ENCODE assay signal across 12 cellular contexts in genomic region chr20:63847374-63848002, GRCh38. TPM values are rescaled to one million over a fixed set of nuclear protein-coding genes. Genes with fewer than 3 reads are reported as not detected.
A peak's percentile ranks its signal among the peaks of the same experiment; 100 is the strongest.
DNase-seq lines count a peak whose midpoint lies in the region; ATAC-seq and TF ChIP-seq lines count a peak whose summit lies in the region.
"Had no signal": no experiment of that assay in that cellular context is flagged by ENCODE, and none has a peak within 500 bp of the region (broad histone marks: within the 10 kb centered on the region; RNA-seq: fewer than 3 reads in every experiment).

No MANE protein-coding gene starts in this region.

- H3K36me3 ChIP-seq in HUES6 (ENCODE audit: control insufficient read depth, insufficient read depth, low read length), result no peaks in the 10 kb centered on the region
- H3K36me3 ChIP-seq in spleen, result no peaks in the 10 kb centered on the region

- H3K27ac ChIP-seq in HUES6 (ENCODE audit: low read depth, low read length), result peak overlapping the region; percentile 69
- peak overlapping the region; percentile 32 to 86 (median 78) for H3K27ac ChIP-seq in spleen

- H3K4me1 ChIP-seq in HUES6 (ENCODE audit: control insufficient read depth, insufficient read depth, low read length), result peaks cover 28% of the 10 kb centered on the region
- peaks cover 18 to 71% (median 50%) of the 10 kb centered on the region in 6 donors for H3K4me1 ChIP-seq in spleen

- intact Hi-C loops in spleen (cut with DNase I; ENCODE audit: low total_unique reads), result no loop called here

- peak overlapping the region; percentile 6; the same call in 1 of the 2 replicates for H3K4me3 ChIP-seq in HUES6 (ENCODE audit: low read depth, low read length)
- no peak overlapping the region for H3K4me3 ChIP-seq in spleen
- H3K4me3 ChIP-seq: smooth muscle cell had no signal

- peak overlapping the region; percentile 14 for H3K9ac ChIP-seq in HUES6 (ENCODE audit: low read length)

- peak; percentile 41 for DNase-seq in amniotic epithelial cell (ENCODE audit: low read depth)
- peak; percentile 77 for DNase-seq in iPS-NIHi11 (ENCODE audit: low spot score)
- DNase-seq in spleen, result peak; percentile 78
- DNase-seq in middle frontal gyrus (ENCODE audit: extremely low spot score, low spot score), result no peak
- no peak for DNase-seq in activated effector memory CD4-positive, alpha-beta T cell treated with anti-CD3 and anti-CD28 coated beads, Interleukin-2, amount 50 U/mL, for 16 hours
- DNase-seq: DND-41; NCI-H226; stimulated activated naive CD4-positive, alpha-beta T cell had no signal

- H3K27me3 ChIP-seq in HUES6 (ENCODE audit: control insufficient read depth, insufficient read depth, low read length) (no peaks in the 10 kb centered on the region), spleen (replicated peaks in 1 of 7) (peaks cover 0 to 70% (median 18%) of the 10 kb centered on the region in 7 donors)

- H3K9me3 ChIP-seq in HUES6 (ENCODE audit: control insufficient read depth, insufficient read depth, low read depth, low read length) (no peaks in the 10 kb centered on the region), spleen (no peaks in the 10 kb centered on the region)

- ATAC-seq in HG02798 (IDR thresholded peaks at IDR 0.05; ENCODE audit: poor library complexity, unreplicated experiment) (no peak), HG02840 (IDR thresholded peaks at IDR 0.05; ENCODE audit: low FRiP score, unreplicated experiment) (no peak)

- WGBS in spleen, 5 donors, result 2 to 14% (median 10%) methylated on average over 8 to 16 of the region's 16 CpGs

- no peak for TF ChIP-seq POLR2A in spleen (IDR thresholded peaks at IDR 0.05)

- no peak for TF ChIP-seq CTCF in spleen (IDR thresholded peaks at IDR 0.05 in 8 of 11, conservative IDR thresholded peaks at IDR 0.05 in 3 of 11)

RNA-seq across cellular contexts. Expression of gene ABHD16B, which starts 13.8 kb away (rescaled TPM):
- not detected for total RNA-seq in spleen
- polyA plus RNA-seq in spleen, result under 1 TPM; 0.49 to 0.86 (median 0.57) TPM
- total RNA-seq: smooth muscle cell had no signal

RNA-seq across cellular contexts. Expression of gene ZBTB46, which starts 16.4 kb away (rescaled TPM):
- 10 to 100 TPM; 27.6 to 76.5 (median 35.9) TPM for total RNA-seq in spleen
- 10 to 100 TPM in 1 of 3 donors, 1 to 10 TPM in 2; 3.6 to 14.7 (median 4.7) TPM for polyA plus RNA-seq in spleen

RNA-seq across cellular contexts. Expression of gene TPD52L2, which starts 17.6 kb away (rescaled TPM):
- total RNA-seq in spleen, result 100 to 1,000 TPM in 1 of 7 donors, 10 to 100 TPM in 6; 66.3 to 102 (median 92.1) TPM
- 10 to 100 TPM; 60.2 to 94.6 (median 63.5) TPM for polyA plus RNA-seq in spleen

RNA-seq across cellular contexts. Expression of gene DNAJC5, which starts 47.4 kb away (rescaled TPM):
- 10 to 100 TPM; 47.5 to 83.1 (median 65.4) TPM for total RNA-seq in spleen
- 10 to 100 TPM; 12.7 to 32.3 (median 15.2) TPM for polyA plus RNA-seq in spleen

Comparison
In these comparisons a context has a peak if more than half of its experiments do, and no peak if none do; other contexts are left out.
1. DNase-seq: peak in amniotic epithelial cell (single experiment), iPS-NIHi11 (single experiment) and spleen (single experiment); none in middle frontal gyrus (single experiment) and activated effector memory CD4-positive, alpha-beta T cell treated with anti-CD3 and anti-CD28 coated beads, Interleukin-2, amount 50 U/mL, for 16 hours (single experiment).